1 cellular context compared by ENCODE assay signal in the genomic region with DNA sequence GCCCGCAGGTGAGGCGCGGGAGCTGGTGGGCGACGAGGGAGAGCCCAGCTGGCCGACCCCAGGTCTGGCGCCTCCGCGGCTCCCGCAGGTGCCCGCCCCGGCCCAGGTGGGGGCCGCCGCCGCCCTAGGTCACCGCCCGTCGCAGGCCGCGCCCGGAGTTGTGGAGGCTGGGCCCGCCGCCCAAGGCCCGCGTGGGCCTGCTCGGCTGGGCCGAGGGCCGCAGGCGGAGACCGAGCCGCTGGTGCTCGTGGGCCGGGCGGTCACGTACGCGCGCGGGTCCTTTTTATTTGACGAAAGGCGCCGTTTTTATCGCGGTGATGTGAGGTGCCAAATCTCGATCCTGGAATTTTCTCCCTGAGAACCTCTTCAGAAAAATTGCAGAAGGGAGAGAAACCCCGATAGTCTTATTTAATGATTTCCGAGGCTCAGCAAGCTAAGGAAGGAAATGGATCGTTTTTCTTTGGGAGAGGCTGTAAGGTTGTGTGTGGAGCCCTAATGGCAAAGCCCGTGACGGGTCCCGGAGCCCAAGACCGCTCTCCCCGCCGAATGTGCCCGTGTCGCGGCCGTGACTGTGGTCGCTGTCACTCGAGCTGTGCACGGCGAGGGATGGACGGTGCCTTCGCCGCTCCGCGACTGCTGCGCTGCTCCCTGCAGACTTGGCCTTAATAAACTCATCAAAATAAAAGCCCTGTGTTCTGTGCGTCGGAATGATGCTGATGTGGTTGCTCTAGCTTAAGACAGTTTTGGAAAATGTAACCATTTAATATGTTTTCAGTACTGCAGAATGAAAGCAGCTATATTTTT.
TF ChIP-seq lines count a peak whose summit lies in the region.

No MANE protein-coding gene starts in this region.

TF ChIP-seq in HepG2, 621 proteins besides CTCF, POLR2A, EP300 and RAD21 (continued from another document and continues in another):
- TF ChIP-seq, protein P1, sequence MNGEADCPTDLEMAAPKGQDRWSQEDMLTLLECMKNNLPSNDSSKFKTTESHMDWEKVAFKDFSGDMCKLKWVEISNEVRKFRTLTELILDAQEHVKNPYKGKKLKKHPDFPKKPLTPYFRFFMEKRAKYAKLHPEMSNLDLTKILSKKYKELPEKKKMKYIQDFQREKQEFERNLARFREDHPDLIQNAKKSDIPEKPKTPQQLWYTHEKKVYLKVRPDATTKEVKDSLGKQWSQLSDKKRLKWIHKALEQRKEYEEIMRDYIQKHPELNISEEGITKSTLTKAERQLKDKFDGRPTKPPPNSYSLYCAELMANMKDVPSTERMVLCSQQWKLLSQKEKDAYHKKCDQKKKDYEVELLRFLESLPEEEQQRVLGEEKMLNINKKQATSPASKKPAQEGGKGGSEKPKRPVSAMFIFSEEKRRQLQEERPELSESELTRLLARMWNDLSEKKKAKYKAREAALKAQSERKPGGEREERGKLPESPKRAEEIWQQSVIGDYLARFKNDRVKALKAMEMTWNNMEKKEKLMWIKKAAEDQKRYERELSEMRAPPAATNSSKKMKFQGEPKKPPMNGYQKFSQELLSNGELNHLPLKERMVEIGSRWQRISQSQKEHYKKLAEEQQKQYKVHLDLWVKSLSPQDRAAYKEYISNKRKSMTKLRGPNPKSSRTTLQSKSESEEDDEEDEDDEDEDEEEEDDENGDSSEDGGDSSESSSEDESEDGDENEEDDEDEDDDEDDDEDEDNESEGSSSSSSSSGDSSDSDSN (CRISPR knock-in tag; IDR thresholded peaks at IDR 0.05): peak; percentile 90; the same call in 1 of the 2 replicates
- no peak for TF ChIP-seq ZFP41 (CRISPR knock-in tag; IDR thresholded peaks at IDR 0.05; ENCODE audit: borderline replicate concordance)
- TF ChIP-seq, protein P2, sequence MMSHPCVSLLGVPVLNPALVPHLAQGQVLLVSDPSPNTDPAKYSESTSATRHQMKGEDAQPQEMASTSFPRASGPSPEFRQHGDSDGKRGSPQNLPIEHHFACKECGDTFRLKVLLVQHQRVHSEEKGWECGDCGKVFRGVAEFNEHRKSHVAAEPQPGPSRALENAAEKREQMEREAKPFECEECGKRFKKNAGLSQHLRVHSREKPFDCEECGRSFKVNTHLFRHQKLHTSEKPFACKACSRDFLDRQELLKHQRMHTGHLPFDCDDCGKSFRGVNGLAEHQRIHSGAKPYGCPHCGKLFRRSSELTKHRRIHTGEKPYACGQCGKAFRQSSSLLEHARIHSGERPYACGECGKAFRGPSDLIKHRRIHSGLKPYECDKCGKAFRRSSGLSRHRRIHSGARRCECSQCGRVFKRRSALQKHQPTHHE (CRISPR knock-in tag; IDR thresholded peaks at IDR 0.05; ENCODE audit: borderline replicate concordance): no peak; the same call in 1 of the 2 replicates
- no peak for TF ChIP-seq JARID2 (CRISPR knock-in tag; IDR thresholded peaks at IDR 0.05; ENCODE audit: insufficient replicate concordance)
- TF ChIP-seq, protein P3, sequence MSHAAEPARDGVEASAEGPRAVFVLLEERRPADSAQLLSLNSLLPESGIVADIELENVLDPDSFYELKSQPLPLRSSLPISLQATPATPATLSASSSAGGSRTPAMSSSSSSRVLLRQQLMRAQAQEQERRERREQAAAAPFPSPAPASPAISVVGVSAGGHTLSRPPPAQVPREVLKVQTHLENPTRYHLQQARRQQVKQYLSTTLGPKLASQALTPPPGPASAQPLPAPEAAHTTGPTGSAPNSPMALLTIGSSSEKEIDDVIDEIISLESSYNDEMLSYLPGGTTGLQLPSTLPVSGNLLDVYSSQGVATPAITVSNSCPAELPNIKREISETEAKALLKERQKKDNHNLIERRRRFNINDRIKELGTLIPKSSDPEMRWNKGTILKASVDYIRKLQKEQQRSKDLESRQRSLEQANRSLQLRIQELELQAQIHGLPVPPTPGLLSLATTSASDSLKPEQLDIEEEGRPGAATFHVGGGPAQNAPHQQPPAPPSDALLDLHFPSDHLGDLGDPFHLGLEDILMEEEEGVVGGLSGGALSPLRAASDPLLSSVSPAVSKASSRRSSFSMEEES (CRISPR knock-in tag; IDR thresholded peaks at IDR 0.05): no peak
- TF ChIP-seq, protein P4, sequence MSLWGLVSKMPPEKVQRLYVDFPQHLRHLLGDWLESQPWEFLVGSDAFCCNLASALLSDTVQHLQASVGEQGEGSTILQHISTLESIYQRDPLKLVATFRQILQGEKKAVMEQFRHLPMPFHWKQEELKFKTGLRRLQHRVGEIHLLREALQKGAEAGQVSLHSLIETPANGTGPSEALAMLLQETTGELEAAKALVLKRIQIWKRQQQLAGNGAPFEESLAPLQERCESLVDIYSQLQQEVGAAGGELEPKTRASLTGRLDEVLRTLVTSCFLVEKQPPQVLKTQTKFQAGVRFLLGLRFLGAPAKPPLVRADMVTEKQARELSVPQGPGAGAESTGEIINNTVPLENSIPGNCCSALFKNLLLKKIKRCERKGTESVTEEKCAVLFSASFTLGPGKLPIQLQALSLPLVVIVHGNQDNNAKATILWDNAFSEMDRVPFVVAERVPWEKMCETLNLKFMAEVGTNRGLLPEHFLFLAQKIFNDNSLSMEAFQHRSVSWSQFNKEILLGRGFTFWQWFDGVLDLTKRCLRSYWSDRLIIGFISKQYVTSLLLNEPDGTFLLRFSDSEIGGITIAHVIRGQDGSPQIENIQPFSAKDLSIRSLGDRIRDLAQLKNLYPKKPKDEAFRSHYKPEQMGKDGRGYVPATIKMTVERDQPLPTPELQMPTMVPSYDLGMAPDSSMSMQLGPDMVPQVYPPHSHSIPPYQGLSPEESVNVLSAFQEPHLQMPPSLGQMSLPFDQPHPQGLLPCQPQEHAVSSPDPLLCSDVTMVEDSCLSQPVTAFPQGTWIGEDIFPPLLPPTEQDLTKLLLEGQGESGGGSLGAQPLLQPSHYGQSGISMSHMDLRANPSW (CRISPR knock-in tag; IDR thresholded peaks at IDR 0.05; ENCODE audit: borderline replicate concordance): no peak
- TF ChIP-seq ZBTB1 (CRISPR knock-in tag; IDR thresholded peaks at IDR 0.05; ENCODE audit: borderline replicate concordance): no peak
- no peak for TF ChIP-seq TOPORS (CRISPR knock-in tag; IDR thresholded peaks at IDR 0.05)
- TF ChIP-seq CHD4 (IDR thresholded peaks at IDR 0.05; ENCODE audit: borderline replicate concordance, low read length): no peak
- no peak for TF ChIP-seq SIX4 (CRISPR knock-in tag; IDR thresholded peaks at IDR 0.05)
- TF ChIP-seq, protein P5, sequence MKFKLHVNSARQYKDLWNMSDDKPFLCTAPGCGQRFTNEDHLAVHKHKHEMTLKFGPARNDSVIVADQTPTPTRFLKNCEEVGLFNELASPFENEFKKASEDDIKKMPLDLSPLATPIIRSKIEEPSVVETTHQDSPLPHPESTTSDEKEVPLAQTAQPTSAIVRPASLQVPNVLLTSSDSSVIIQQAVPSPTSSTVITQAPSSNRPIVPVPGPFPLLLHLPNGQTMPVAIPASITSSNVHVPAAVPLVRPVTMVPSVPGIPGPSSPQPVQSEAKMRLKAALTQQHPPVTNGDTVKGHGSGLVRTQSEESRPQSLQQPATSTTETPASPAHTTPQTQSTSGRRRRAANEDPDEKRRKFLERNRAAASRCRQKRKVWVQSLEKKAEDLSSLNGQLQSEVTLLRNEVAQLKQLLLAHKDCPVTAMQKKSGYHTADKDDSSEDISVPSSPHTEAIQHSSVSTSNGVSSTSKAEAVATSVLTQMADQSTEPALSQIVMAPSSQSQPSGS (CRISPR knock-in tag; IDR thresholded peaks at IDR 0.05): no peak
- TF ChIP-seq DMAP1 (CRISPR knock-in tag; IDR thresholded peaks at IDR 0.05): 0 out of 2 replicates have a peak, but pooled peaks have one; percentile 18
- no peak for TF ChIP-seq ZKSCAN5 (CRISPR knock-in tag; IDR thresholded peaks at IDR 0.05)
- TF ChIP-seq ELF4 (CRISPR knock-in tag; IDR thresholded peaks at IDR 0.05; ENCODE audit: borderline replicate concordance): no peak
- TF ChIP-seq FOXM1 (CRISPR knock-in tag; IDR thresholded peaks at IDR 0.05): no peak
- TF ChIP-seq, protein P6, sequence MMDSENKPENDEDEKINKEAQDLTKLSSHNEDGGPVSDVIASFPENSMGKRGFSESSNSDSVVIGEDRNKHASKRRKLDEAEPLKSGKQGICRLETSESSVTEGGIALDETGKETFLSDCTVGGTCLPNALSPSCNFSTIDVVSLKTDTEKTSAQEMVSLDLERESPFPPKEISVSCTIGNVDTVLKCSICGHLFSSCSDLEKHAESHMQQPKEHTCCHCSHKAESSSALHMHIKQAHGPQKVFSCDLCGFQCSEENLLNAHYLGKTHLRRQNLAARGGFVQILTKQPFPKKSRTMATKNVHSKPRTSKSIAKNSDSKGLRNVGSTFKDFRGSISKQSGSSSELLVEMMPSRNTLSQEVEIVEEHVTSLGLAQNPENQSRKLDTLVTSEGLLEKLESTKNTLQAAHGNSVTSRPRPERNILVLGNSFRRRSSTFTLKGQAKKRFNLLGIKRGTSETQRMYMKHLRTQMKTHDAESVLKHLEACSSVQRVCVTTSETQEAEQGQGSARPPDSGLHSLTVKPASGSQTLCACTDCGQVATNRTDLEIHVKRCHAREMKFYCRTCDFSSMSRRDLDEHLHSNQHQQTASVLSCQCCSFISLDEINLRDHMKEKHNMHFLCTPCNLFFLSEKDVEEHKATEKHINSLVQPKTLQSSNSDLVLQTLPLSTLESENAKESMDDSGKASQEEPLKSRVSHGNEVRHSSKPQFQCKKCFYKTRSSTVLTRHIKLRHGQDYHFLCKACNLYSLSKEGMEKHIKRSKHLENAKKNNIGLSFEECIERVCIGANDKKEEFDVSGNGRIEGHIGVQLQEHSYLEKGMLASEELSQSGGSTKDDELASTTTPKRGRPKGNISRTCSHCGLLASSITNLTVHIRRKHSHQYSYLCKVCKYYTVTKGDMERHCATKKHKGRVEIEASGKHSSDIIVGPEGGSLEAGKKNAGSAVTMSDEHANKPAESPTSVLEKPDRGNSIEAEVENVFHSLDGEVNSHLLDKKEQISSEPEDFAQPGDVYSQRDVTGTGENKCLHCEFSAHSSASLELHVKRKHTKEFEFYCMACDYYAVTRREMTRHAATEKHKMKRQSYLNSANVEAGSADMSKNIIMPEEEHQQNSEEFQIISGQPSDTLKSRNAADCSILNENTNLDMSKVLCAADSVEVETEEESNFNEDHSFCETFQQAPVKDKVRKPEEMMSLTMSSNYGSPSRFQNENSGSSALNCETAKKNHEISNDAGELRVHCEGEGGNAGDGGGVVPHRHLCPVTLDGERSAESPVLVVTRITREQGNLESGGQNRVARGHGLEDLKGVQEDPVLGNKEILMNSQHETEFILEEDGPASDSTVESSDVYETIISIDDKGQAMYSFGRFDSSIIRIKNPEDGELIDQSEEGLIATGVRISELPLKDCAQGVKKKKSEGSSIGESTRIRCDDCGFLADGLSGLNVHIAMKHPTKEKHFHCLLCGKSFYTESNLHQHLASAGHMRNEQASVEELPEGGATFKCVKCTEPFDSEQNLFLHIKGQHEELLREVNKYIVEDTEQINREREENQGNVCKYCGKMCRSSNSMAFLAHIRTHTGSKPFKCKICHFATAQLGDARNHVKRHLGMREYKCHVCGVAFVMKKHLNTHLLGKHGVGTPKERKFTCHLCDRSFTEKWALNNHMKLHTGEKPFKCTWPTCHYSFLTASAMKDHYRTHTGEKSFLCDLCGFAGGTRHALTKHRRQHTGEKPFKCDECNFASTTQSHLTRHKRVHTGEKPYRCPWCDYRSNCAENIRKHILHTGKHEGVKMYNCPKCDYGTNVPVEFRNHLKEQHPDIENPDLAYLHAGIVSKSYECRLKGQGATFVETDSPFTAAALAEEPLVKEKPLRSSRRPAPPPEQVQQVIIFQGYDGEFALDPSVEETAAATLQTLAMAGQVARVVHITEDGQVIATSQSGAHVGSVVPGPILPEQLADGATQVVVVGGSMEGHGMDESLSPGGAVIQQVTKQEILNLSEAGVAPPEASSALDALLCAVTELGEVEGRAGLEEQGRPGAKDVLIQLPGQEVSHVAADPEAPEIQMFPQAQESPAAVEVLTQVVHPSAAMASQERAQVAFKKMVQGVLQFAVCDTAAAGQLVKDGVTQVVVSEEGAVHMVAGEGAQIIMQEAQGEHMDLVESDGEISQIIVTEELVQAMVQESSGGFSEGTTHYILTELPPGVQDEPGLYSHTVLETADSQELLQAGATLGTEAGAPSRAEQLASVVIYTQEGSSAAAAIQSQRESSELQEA (CRISPR knock-in tag; IDR thresholded peaks at IDR 0.05; ENCODE audit: not compliant biosample characterization): no peak
- TF ChIP-seq TBX2 (CRISPR knock-in tag; IDR thresholded peaks at IDR 0.05; ENCODE audit: borderline replicate concordance): no peak
- TF ChIP-seq, protein P7, sequence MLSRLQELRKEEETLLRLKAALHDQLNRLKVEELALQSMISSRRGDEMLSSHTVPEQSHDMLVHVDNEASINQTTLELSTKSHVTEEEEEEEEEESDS (CRISPR knock-in tag; IDR thresholded peaks at IDR 0.05; ENCODE audit: borderline replicate concordance): no peak
- no peak for TF ChIP-seq ZNF83 (CRISPR knock-in tag; IDR thresholded peaks at IDR 0.05; ENCODE audit: borderline replicate concordance)
- no peak for TF ChIP-seq ZSCAN25 (CRISPR knock-in tag; IDR thresholded peaks at IDR 0.05)
- TF ChIP-seq NR2C2 (CRISPR knock-in tag; IDR thresholded peaks at IDR 0.05; ENCODE audit: borderline replicate concordance): 0 out of 2 replicates have a peak, but pooled peaks have one; percentile 56
- TF ChIP-seq HNF4A (CRISPR knock-in tag; IDR thresholded peaks at IDR 0.05): no peak
